12 cellular contexts compared by ENCODE assay signal in genomic region chr17:62824290-62825135, GRCh38. TPM values are rescaled to one million over a fixed set of nuclear protein-coding genes. Genes with fewer than 3 reads are reported as not detected.
DNase-seq lines count a peak whose midpoint lies in the region; ATAC-seq and TF ChIP-seq lines count a peak whose summit lies in the region.
"Had no signal": no experiment of that assay in that cellular context is flagged by ENCODE, and none has a peak within 500 bp of the region (broad histone marks: within the 10 kb centered on the region; RNA-seq: fewer than 3 reads in every experiment).

No MANE protein-coding gene starts in this region.

- POLR2A ChIA-PET in CD8-positive, alpha-beta T cell (lab: Charles Lee), result no interaction called here

- peak overlapping the region; percentile 33 for H3K27ac ChIP-seq in hepatocyte
- H3K27ac ChIP-seq in CD8-positive, alpha-beta T cell (ENCODE audit: low read depth, low read length), result no peak overlapping the region
- H3K27ac ChIP-seq: BLaER1, stomach had no signal

- no peak overlapping the region for H3K27ac Mint-ChIP-seq in CD8-positive, alpha-beta T cell
- H3K27ac Mint-ChIP-seq in activated CD4-positive, alpha-beta T cell treated with anti-CD3 and anti-CD28 coated beads, Interleukin-2, amount 10 ng/mL, durations not matched to agents 24 days and 14 days, result no peak overlapping the region

- DNase-seq in A172 (ENCODE audit: low spot score) (peak; percentile 95), HPDE6-E6E7 (ENCODE audit: extremely low spot score) (peak; percentile 88), SW480 (ENCODE audit: low spot score) (peak; percentile 95), hepatocyte (ENCODE audit: low spot score) (peak; percentile 70), NCI-H446 treated with DMSO at 0.1 percent for 48 hours (lab: John Stamatoyannopoulos, UW) (no peak)
- no peak for DNase-seq in CD8-positive, alpha-beta T cell
- no peak for DNase-seq in activated CD4-positive, alpha-beta T cell treated with anti-CD3 and anti-CD28 coated beads, Interleukin-2, amount 10 ng/mL, durations not matched to agents 24 days and 14 days
- DNase-seq: NCI-H1694, stomach had no signal

- no peaks in the 10 kb centered on the region for H3K36me3 ChIP-seq in hepatocyte (replicated peaks; ENCODE audit: insufficient read depth, low read depth)
- H3K36me3 ChIP-seq in CD8-positive, alpha-beta T cell (ENCODE audit: insufficient read depth, low read length), result no peaks in the 10 kb centered on the region
- H3K36me3 ChIP-seq: BLaER1, stomach had no signal

- no peaks in the 10 kb centered on the region for H3K9me3 ChIP-seq in hepatocyte (ENCODE audit: low read depth)
- no peaks in the 10 kb centered on the region for H3K9me3 ChIP-seq in CD8-positive, alpha-beta T cell (ENCODE audit: low read length)
- H3K9me3 ChIP-seq: BLaER1, stomach had no signal

- H3K4me2 ChIP-seq in hepatocyte, result no peak overlapping the region
- H3K4me2 ChIP-seq: BLaER1 had no signal

- no peaks in the 10 kb centered on the region for H3K79me2 ChIP-seq in hepatocyte

- no peaks in the 10 kb centered on the region for H3K9me3 Mint-ChIP-seq in CD8-positive, alpha-beta T cell
- no peaks in the 10 kb centered on the region for H3K9me3 Mint-ChIP-seq in activated CD4-positive, alpha-beta T cell treated with anti-CD3 and anti-CD28 coated beads, Interleukin-2, amount 10 ng/mL, durations not matched to agents 24 days and 14 days

- H2AFZ ChIP-seq in hepatocyte, result no peak overlapping the region

- no peak for ATAC-seq in CD8-positive, alpha-beta T cell
- no peak for ATAC-seq in GM21786 (IDR thresholded peaks at IDR 0.05; ENCODE audit: unreplicated experiment)

- H3K4me3 ChIP-seq in hepatocyte, result no peak overlapping the region
- H3K4me3 ChIP-seq in CD8-positive, alpha-beta T cell (ENCODE audit: low read depth, low read length), result no peak overlapping the region
- H3K4me3 ChIP-seq: BLaER1, stomach had no signal

- H3K27me3 ChIP-seq in hepatocyte, result no peaks in the 10 kb centered on the region
- no peaks in the 10 kb centered on the region for H3K27me3 ChIP-seq in CD8-positive, alpha-beta T cell (ENCODE audit: insufficient read depth, low read length)
- H3K27me3 ChIP-seq: BLaER1, stomach had no signal

- WGBS in hepatocyte (ENCODE audit: low lambda C conversion rate, missing lambda C conversion rate), result 44% methylated on average over 7 of the region's 7 CpGs

- peaks cover 4% of the 10 kb centered on the region for H3K4me1 Mint-ChIP-seq in CD8-positive, alpha-beta T cell (ENCODE audit: low read depth)
- peaks cover 1% of the 10 kb centered on the region for H3K4me1 Mint-ChIP-seq in activated CD4-positive, alpha-beta T cell treated with anti-CD3 and anti-CD28 coated beads, Interleukin-2, amount 10 ng/mL, durations not matched to agents 24 days and 14 days

- CTCF ChIA-PET in CD8-positive, alpha-beta T cell (lab: Charles Lee), result no interaction called here

- no peaks in the 10 kb centered on the region for H3K36me3 Mint-ChIP-seq in CD8-positive, alpha-beta T cell
- no peaks in the 10 kb centered on the region for H3K36me3 Mint-ChIP-seq in activated CD4-positive, alpha-beta T cell treated with anti-CD3 and anti-CD28 coated beads, Interleukin-2, amount 10 ng/mL, durations not matched to agents 24 days and 14 days (ENCODE audit: low read depth)

- peaks cover 4% of the 10 kb centered on the region for H3K27me3 Mint-ChIP-seq in CD8-positive, alpha-beta T cell (ENCODE audit: low read depth)
- peaks cover 10% of the 10 kb centered on the region for H3K27me3 Mint-ChIP-seq in activated CD4-positive, alpha-beta T cell treated with anti-CD3 and anti-CD28 coated beads, Interleukin-2, amount 10 ng/mL, durations not matched to agents 24 days and 14 days

- peaks cover 15% of the 10 kb centered on the region for H3K4me1 ChIP-seq in hepatocyte (ENCODE audit: insufficient read depth)
- H3K4me1 ChIP-seq in CD8-positive, alpha-beta T cell (ENCODE audit: insufficient read depth, low read length), result no peaks in the 10 kb centered on the region

- TF ChIP-seq CTCF in hepatocyte (IDR thresholded peaks at IDR 0.05; ENCODE audit: poor library complexity), result no peak
- no peak for TF ChIP-seq CTCF in CD8-positive, alpha-beta T cell (IDR thresholded peaks at IDR 0.05)

- no peaks in the 10 kb centered on the region for H4K20me1 ChIP-seq in hepatocyte (ENCODE audit: insufficient read depth, poor library complexity, severe bottlenecking)
- H4K20me1 ChIP-seq: BLaER1 had no signal

- no peak overlapping the region for H3K4me3 Mint-ChIP-seq in CD8-positive, alpha-beta T cell
- no peak overlapping the region for H3K4me3 Mint-ChIP-seq in activated CD4-positive, alpha-beta T cell treated with anti-CD3 and anti-CD28 coated beads, Interleukin-2, amount 10 ng/mL, durations not matched to agents 24 days and 14 days

- H3K9me2 ChIP-seq in hepatocyte (replicated peaks; ENCODE audit: insufficient read depth), result no peaks in the 10 kb centered on the region

- intact Hi-C loops in CD8-positive, alpha-beta T cell (cut with DNase I, micrococcal nuclease), result no loop called here
- intact Hi-C loops in activated CD4-positive, alpha-beta T cell treated with anti-CD3 and anti-CD28 coated beads, Interleukin-2, amount 10 ng/mL, durations not matched to agents 24 days and 14 days (cut with micrococcal nuclease), result no loop called here

RNA-seq across cellular contexts. Expression of gene MARCHF10, which starts 16.4 kb away (rescaled TPM):
- total RNA-seq in A172 (2014; rRNA removed; shearing (Covaris generic)), result 0.19 TPM in 1 of 2 replicates, not detected in the other
- not detected in 2 replicates for total RNA-seq in hepatocyte
- polyA plus RNA-seq in hepatocyte, result 0.81 TPM in 1 of 2 replicates, not detected in the other
- not detected for total RNA-seq in CD8-positive, alpha-beta T cell
- total RNA-seq in activated CD4-positive, alpha-beta T cell treated with anti-CD3 and anti-CD28 coated beads, Interleukin-2, amount 10 ng/mL, durations not matched to agents 24 days and 14 days, result not detected in 2 replicates
- total RNA-seq: skeletal muscle tissue had no signal

Comparison
In these comparisons a context has a peak if more than half of its experiments do, and no peak if none do; other contexts are left out.
1. DNase-seq: peak in A172 (single experiment), HPDE6-E6E7 (single experiment), SW480 (single experiment) and hepatocyte (single experiment); none in CD8-positive, alpha-beta T cell (0 of 7), NCI-H446 treated with DMSO at 0.1 percent for 48 hours (single experiment) and activated CD4-positive, alpha-beta T cell treated with anti-CD3 and anti-CD28 coated beads, Interleukin-2, amount 10 ng/mL, durations not matched to agents 24 days and 14 days (single experiment).